ENCODE assay signal across 27 cellular contexts in the genomic region with DNA sequence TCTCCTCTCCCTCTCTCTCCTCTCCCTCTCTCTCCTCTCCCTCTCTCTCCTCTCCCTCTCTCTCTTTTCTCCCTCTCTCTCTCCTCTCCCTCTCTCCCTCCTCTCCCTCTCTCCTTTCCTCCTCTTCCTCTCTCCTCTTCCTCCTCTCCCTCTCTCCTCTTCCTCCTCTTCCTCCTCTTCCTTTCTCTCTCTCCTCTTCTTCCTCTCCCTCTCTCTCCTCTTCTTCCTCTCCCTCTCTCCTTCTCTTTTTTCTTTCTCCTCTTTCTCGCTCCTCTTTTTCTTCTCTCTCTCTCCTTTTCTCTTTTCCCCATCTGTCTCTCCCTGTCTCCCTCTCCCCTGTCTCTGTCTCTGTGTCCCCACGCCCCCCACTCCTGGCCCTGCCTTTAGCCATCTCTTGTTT.
DNase-seq lines count a peak whose midpoint lies in the region; ATAC-seq, FAIRE-seq and TF ChIP-seq lines count a peak whose summit lies in the region.
"Had no signal": no experiment of that assay in that cellular context is flagged by ENCODE, and none has a peak within 500 bp of the region (broad histone marks: within the 10 kb centered on the region; RNA-seq: fewer than 3 reads in every experiment).

No MANE protein-coding gene starts in this region.

- no peak for TF ChIP-seq EP300 in H1 (IDR thresholded peaks at IDR 0.05; ENCODE audit: borderline replicate concordance in 1 of 2, low read depth in 2 of 2, low read length in 2 of 2)

- H2BK15ac ChIP-seq in H1 (ENCODE audit: low read length): no peak overlapping the region

- no peak overlapping the region for H3K14ac ChIP-seq in H1 (ENCODE audit: insufficient read length)

- H3K18ac ChIP-seq in H1 (ENCODE audit: extremely low read depth, low read length): no peak overlapping the region

- POLR2A ChIA-PET in H1 (lab: Charles Lee; ENCODE audit: partially characterized antibody): interaction anchor here (0.8 to 0.9 kb wide), 2 partner anchors 12 to 23 kb away, joined by 3 read pairs; no protein-coding TSS in a partner anchor

- no peak overlapping the region for H4K8ac ChIP-seq in H1 (ENCODE audit: extremely low read depth, insufficient read depth, low read length)

- H3K4me1 Mint-ChIP-seq in T-helper 2 cell treated with Interferon-gamma antibody and Interleukin-4, amounts not matched to agents 5 μg/mL and 100 μg/mL, for 36 hours (ENCODE audit: low read depth): peaks cover 3% of the 10 kb centered on the region
- H3K4me1 Mint-ChIP-seq in GM23338 (peaks cover 13% of the 10 kb centered on the region), nephron progenitor cell (peaks cover 10% of the 10 kb centered on the region)
- H3K4me1 Mint-ChIP-seq: B cell had no signal

- no peak for DNase-seq in T-helper 2 cell treated with Interferon-gamma antibody and Interleukin-4, amounts not matched to agents 5 μg/mL and 100 μg/mL, for 36 hours (ENCODE audit: low spot score)
- no peak for DNase-seq in T-helper 2 cell
- no peak for DNase-seq in GM23338 (ENCODE audit: low spot score)
- no peak for DNase-seq in H1 (ENCODE audit: low read depth in 1 of 2, low spot score in 2 of 2)
- no peak for DNase-seq in nephron progenitor cell
- DNase-seq: CD8-positive, alpha-beta T cell; DMS153; DND-41; GM23248; HCEC 1CT; KBM-7; MV-4-11; NCI-H1105; NCI-H146; NCI-H1930; NCI-H2107; NCI-H446; NCI-H524 treated with DMSO at 0.1 percent for 48 hours; NCI-H774; PC-3 had no signal

- no peak for TF ChIP-seq RAD21 in H1 (IDR thresholded peaks at IDR 0.05 in 1 of 2, conservative IDR thresholded peaks at IDR 0.05 in 1 of 2; ENCODE audit: low read depth in 2 of 2, low read length in 2 of 2)

- no peaks in the 10 kb centered on the region; the same call in 1 of the 2 replicates for H3K23me2 ChIP-seq in H1 (ENCODE audit: low read depth, low read length)

- no peaks in the 10 kb centered on the region for H3K79me1 ChIP-seq in H1 (ENCODE audit: low read depth, low read length)

- H3K4me3 Mint-ChIP-seq in T-helper 2 cell treated with Interferon-gamma antibody and Interleukin-4, amounts not matched to agents 5 μg/mL and 100 μg/mL, for 36 hours: no peak overlapping the region
- H3K4me3 Mint-ChIP-seq in GM23338 (no peak overlapping the region), nephron progenitor cell (no peak overlapping the region)
- H3K4me3 Mint-ChIP-seq: B cell; CD8-positive, alpha-beta T cell had no signal

- peaks cover 5% of the 10 kb centered on the region for H3K27me3 Mint-ChIP-seq in T-helper 2 cell treated with Interferon-gamma antibody and Interleukin-4, amounts not matched to agents 5 μg/mL and 100 μg/mL, for 36 hours (ENCODE audit: low read depth)
- H3K27me3 Mint-ChIP-seq in GM23338 (ENCODE audit: insufficient read depth, low read depth, poor library complexity): peaks cover 7% of the 10 kb centered on the region
- H3K27me3 Mint-ChIP-seq in nephron progenitor cell (ENCODE audit: low read depth, poor library complexity): peaks cover 8% of the 10 kb centered on the region
- H3K27me3 Mint-ChIP-seq: B cell had no signal

- H4K20me1 ChIP-seq in GM23338 (replicated peaks; ENCODE audit: insufficient read depth) (no peaks in the 10 kb centered on the region), H1 (replicated peaks in 1 of 2; ENCODE audit: control insufficient read depth in 1 of 2, insufficient read depth in 2 of 2, low read length in 2 of 2) (no peaks in the 10 kb centered on the region)

- TF ChIP-seq CTCF in GM23338 (conservative IDR thresholded peaks at IDR 0.05; ENCODE audit: low read depth in 2 of 2) (no peak), H1 (IDR thresholded peaks at IDR 0.05; ENCODE audit: control extremely low read depth in 1 of 3, insufficient read depth in 1 of 3, low read depth in 1 of 3, low read length in 3 of 3) (no peak), nephron progenitor cell (IDR thresholded peaks at IDR 0.05) (no peak)

- no peaks in the 10 kb centered on the region for H3K9me3 Mint-ChIP-seq in T-helper 2 cell treated with Interferon-gamma antibody and Interleukin-4, amounts not matched to agents 5 μg/mL and 100 μg/mL, for 36 hours
- H3K9me3 Mint-ChIP-seq in GM23338 (no peaks in the 10 kb centered on the region; the same call in 2 of the 3 replicates), nephron progenitor cell (no peaks in the 10 kb centered on the region)
- H3K9me3 Mint-ChIP-seq: CD8-positive, alpha-beta T cell had no signal

- no peak overlapping the region for H2AFZ ChIP-seq in GM23338
- no peak overlapping the region for H2AFZ ChIP-seq in H1 (ENCODE audit: low read length)
- H2AFZ ChIP-seq: GM23248 had no signal

- no peak overlapping the region for H3K23ac ChIP-seq in H1 (ENCODE audit: insufficient read length)

- H3K27ac ChIP-seq in GM23338 (ENCODE audit: low read depth) (no peak overlapping the region), H1 (ENCODE audit: low read depth, low read length) (no peak overlapping the region)
- H3K27ac ChIP-seq: 22Rv1, C4-2B, GM23248 had no signal

- no peak overlapping the region for H3K9ac ChIP-seq in H1 (replicated peaks in 1 of 4; ENCODE audit: extremely low read depth in 1 of 4, low read depth in 3 of 4, low read length in 3 of 4)
- H3K9ac ChIP-seq: GM23248 had no signal

- 72% methylated on average over 2 of the region's 2 CpGs; no CpG with 5 or more reads in 1 of the 2 experiments for WGBS in H1 (ENCODE audit: extremely low coverage in 1 of 2, insufficient coverage in 1 of 2, insufficient read length in 1 of 2, insufficient replicate concordance in 2 of 2, low coverage in 1 of 2, low lambda C conversion rate in 2 of 2, missing lambda C conversion rate in 1 of 2), 2 experiments

- no peaks in the 10 kb centered on the region for H3F3A ChIP-seq in GM23338 (replicated peaks; ENCODE audit: low read depth)

- no peak overlapping the region for H4K5ac ChIP-seq in H1 (ENCODE audit: insufficient read length, low read depth, low read length)

- H3K4me2 ChIP-seq in GM23338 (no peak overlapping the region), H1 (ENCODE audit: insufficient read depth in 1 of 2, low read depth in 2 of 2, low read length in 2 of 2) (no peak overlapping the region)

- no peak overlapping the region for H2BK120ac ChIP-seq in H1 (replicated peaks; ENCODE audit: low read depth, low read length)

- no peak overlapping the region for H2BK20ac ChIP-seq in H1 (ENCODE audit: low read length)

- H3K27ac Mint-ChIP-seq in T-helper 2 cell treated with Interferon-gamma antibody and Interleukin-4, amounts not matched to agents 5 μg/mL and 100 μg/mL, for 36 hours: peak overlapping the region; percentile 72
- H3K27ac Mint-ChIP-seq in GM23338 (0 out of 2 replicates have a peak overlapping the region, but pooled peaks have one; percentile 34), nephron progenitor cell (peak overlapping the region; percentile 95)
- H3K27ac Mint-ChIP-seq: B cell; CD8-positive, alpha-beta T cell had no signal

- H4K91ac ChIP-seq in H1 (replicated peaks; ENCODE audit: insufficient read length, low read length): no peak overlapping the region

- H3K79me2 ChIP-seq in GM23338 (replicated peaks; ENCODE audit: insufficient read depth) (no peaks in the 10 kb centered on the region), H1 (ENCODE audit: control insufficient read depth in 1 of 2, insufficient read depth in 2 of 2, low read length in 2 of 2) (no peaks in the 10 kb centered on the region)

- H2BK12ac ChIP-seq in H1 (ENCODE audit: low read depth, low read length): peak overlapping the region; percentile 23; the same call in 1 of the 2 replicates

- H3K27me3 ChIP-seq in GM23338 (ENCODE audit: insufficient read depth): no peaks in the 10 kb centered on the region
- H3K27me3 ChIP-seq in H1 (replicated peaks in 1 of 4; ENCODE audit: control insufficient read depth in 3 of 4, extremely low read depth in 1 of 4, insufficient read depth in 3 of 4, low read length in 3 of 4): no peaks in the 10 kb centered on the region

- peak overlapping the region; percentile 52 for H2BK5ac ChIP-seq in H1 (ENCODE audit: low read depth, low read length)

- no peaks in the 10 kb centered on the region for H3K9me2 ChIP-seq in GM23338 (ENCODE audit: insufficient read depth)

- H3K4me1 ChIP-seq in GM23338 (ENCODE audit: insufficient read depth) (no peaks in the 10 kb centered on the region; the same call in 1 of the 2 replicates), H1 (replicated peaks in 1 of 4; ENCODE audit: control insufficient read depth in 3 of 4, insufficient read depth in 4 of 4, low read length in 3 of 4) (no peaks in the 10 kb centered on the region)

- H3K36me3 Mint-ChIP-seq in T-helper 2 cell treated with Interferon-gamma antibody and Interleukin-4, amounts not matched to agents 5 μg/mL and 100 μg/mL, for 36 hours (ENCODE audit: low read depth): no peaks in the 10 kb centered on the region
- H3K36me3 Mint-ChIP-seq in GM23338 (ENCODE audit: low read depth) (peaks cover 15% of the 10 kb centered on the region), nephron progenitor cell (ENCODE audit: low read depth) (peaks cover 48% of the 10 kb centered on the region)

- CTCF ChIA-PET in H1 (lab: Charles Lee; ENCODE audit: partially characterized antibody): interaction anchor here (1.1 kb wide), 1 partner anchor 62 kb away, joined by 4 read pairs; no protein-coding TSS in a partner anchor

- H3K4me3 ChIP-seq in GM23338: no peak overlapping the region
- no peak overlapping the region for H3K4me3 ChIP-seq in H1 (ENCODE audit: extremely low read depth in 1 of 4, insufficient read depth in 2 of 4, low read depth in 3 of 4, low read length in 4 of 4)
- H3K4me3 ChIP-seq: GM23248 had no signal

- 0 out of 2 replicates have a peak, but pooled peaks cover 7% of the 10 kb centered on the region for H3K36me3 ChIP-seq in GM23338 (ENCODE audit: insufficient read depth)
- no peaks in the 10 kb centered on the region for H3K36me3 ChIP-seq in H1 (ENCODE audit: control insufficient read depth in 2 of 4, insufficient read depth in 4 of 4, low read length in 3 of 4)

- no peak overlapping the region for H3K4ac ChIP-seq in H1 (replicated peaks; ENCODE audit: insufficient read length, low read depth, low read length)

- TF ChIP-seq POLR2A in H1 (IDR thresholded peaks at IDR 0.05; ENCODE audit: control extremely low read depth in 1 of 2, low read depth in 2 of 2, low read length in 2 of 2): no peak

- ATAC-seq in GM23338: no peak
- ATAC-seq in GM19395 (IDR thresholded peaks at IDR 0.05; ENCODE audit: unreplicated experiment): no peak
- no peak for ATAC-seq in GM18498 (IDR thresholded peaks at IDR 0.05; ENCODE audit: unreplicated experiment)
- ATAC-seq in GM21367 (IDR thresholded peaks at IDR 0.05; ENCODE audit: unreplicated experiment): no peak
- ATAC-seq: CD8-positive, alpha-beta T cell; PC-3 had no signal

- no peak overlapping the region for H3K56ac ChIP-seq in H1 (replicated peaks; ENCODE audit: insufficient read length, low read depth, low read length)

- no peaks in the 10 kb centered on the region for H3K9me3 ChIP-seq in H1 (ENCODE audit: insufficient read depth in 2 of 2, low read depth in 1 of 2, low read length in 1 of 2)

- no peak overlapping the region for H2AK5ac ChIP-seq in H1 (ENCODE audit: low read depth, low read length)

- FAIRE-seq in H1 (lab: Jason Lieb, UNC): no peak
- FAIRE-seq: GM12892 had no signal

TF ChIP-seq in GM23338, 12 proteins besides CTCF, POLR2A, EP300 and RAD21 (continues in another document):
- no peak for TF ChIP-seq ZNF114 (CRISPR knock-in tag; IDR thresholded peaks at IDR 0.05)

TF ChIP-seq in H1, 55 proteins besides CTCF, POLR2A, EP300 and RAD21 (continues in another document):
- TF ChIP-seq EGR1 (IDR thresholded peaks at IDR 0.05; ENCODE audit: borderline replicate concordance, low read depth, low read length) (no peak), POLR2AphosphoS5 (IDR thresholded peaks at IDR 0.05; ENCODE audit: low read depth, low read length) (no peak)

Comparison
In these comparisons a context has a peak if more than half of its experiments do, and no peak if none do; other contexts are left out.
1. H3K27ac Mint-ChIP-seq: peak in every context shown above with its lines; median percentile 95 in nephron progenitor cell; 72 in T-helper 2 cell treated with Interferon-gamma antibody and Interleukin-4, amounts not matched to agents 5 μg/mL and 100 μg/mL, for 36 hours; 34 in GM23338.